In genomic region chr5:139393497-139394122, GRCh38 we compare ENCODE assay signal across 6 cellular contexts. TPM values are rescaled to one million over a fixed set of nuclear protein-coding genes. Genes with fewer than 3 reads are reported as not detected.
A peak's percentile ranks its signal among the peaks of the same experiment; 100 is the strongest.
DNase-seq lines count a peak whose midpoint lies in the region; ATAC-seq, FAIRE-seq and TF ChIP-seq lines count a peak whose summit lies in the region.

No MANE protein-coding gene starts in this region.

- DNase-seq in AG08396 (ENCODE audit: low spot score) (peak; percentile 11), NT2/D1 (ENCODE audit: low read depth, low spot score) (no peak), keratinocyte (ENCODE audit: low read depth, low spot score) (no peak), OCI-M1 (lab: John Stamatoyannopoulos, UW) (no peak), HAP-1 (ENCODE audit: low spot score in 2 of 2) (no peak)

- H3K36me3 ChIP-seq in NT2/D1 (ENCODE audit: insufficient read depth, insufficient read length, low read length): peaks cover 5% of the 10 kb centered on the region
- H3K36me3 ChIP-seq in keratinocyte (ENCODE audit: control insufficient read depth in 2 of 2, extremely low read depth in 1 of 2, insufficient read depth in 2 of 2, low read length in 2 of 2): peaks cover 0 to 4% of the 10 kb centered on the region in 2 experiments
- H3K36me3 ChIP-seq in HAP-1 (replicated peaks): no peaks in the 10 kb centered on the region

- no peak for ATAC-seq in HG02571 (IDR thresholded peaks at IDR 0.05; ENCODE audit: unreplicated experiment)

- H3K9me3 ChIP-seq in NT2/D1 (ENCODE audit: insufficient read depth, low read length) (peaks cover 10% of the 10 kb centered on the region; the same call in 1 of the 2 replicates), keratinocyte (ENCODE audit: control insufficient read depth, low read depth, low read length) (no peaks in the 10 kb centered on the region), HAP-1 (no peaks in the 10 kb centered on the region)

- H3K9ac ChIP-seq in NT2/D1 (ENCODE audit: insufficient read length, low read depth) (peak overlapping the region; percentile 71), keratinocyte (ENCODE audit: control insufficient read depth, extremely low read depth, insufficient read depth, low read length) (peak overlapping the region; percentile 93)

- H3K27me3 ChIP-seq in NT2/D1 (ENCODE audit: insufficient read depth, insufficient read length) (peaks cover 16% of the 10 kb centered on the region), keratinocyte (ENCODE audit: control insufficient read depth, extremely low read depth, insufficient read depth, low read length) (no peaks in the 10 kb centered on the region), HAP-1 (ENCODE audit: low read depth) (no peaks in the 10 kb centered on the region)

- no peaks in the 10 kb centered on the region for H4K20me1 ChIP-seq in keratinocyte (ENCODE audit: control insufficient read depth, extremely low read depth, insufficient read depth, low read length)

- peak overlapping the region; percentile 90 for H3K4me2 ChIP-seq in keratinocyte (ENCODE audit: control insufficient read depth, extremely low read depth, insufficient read depth, low read depth, low read length)

- no peak for FAIRE-seq in keratinocyte (lab: Jason Lieb, UNC)

- in situ Hi-C loops in HAP-1 (cut with MboI; ENCODE audit: low sequenced_read_pairs): no loop called here

- H3K27ac ChIP-seq in keratinocyte (ENCODE audit: control insufficient read depth, insufficient read depth, low read length): peak overlapping the region; percentile 60

- H3K4me1 ChIP-seq in NT2/D1 (ENCODE audit: insufficient read depth, insufficient read length) (peaks cover 11% of the 10 kb centered on the region), keratinocyte (ENCODE audit: control insufficient read depth, extremely low read depth, insufficient read depth, low read length) (peaks cover 19% of the 10 kb centered on the region), HAP-1 (peaks cover 4% of the 10 kb centered on the region)

- peak overlapping the region; percentile 49 for H2AFZ ChIP-seq in keratinocyte (ENCODE audit: control insufficient read depth, low read length)

- no peaks in the 10 kb centered on the region for H3K9me1 ChIP-seq in keratinocyte (ENCODE audit: control insufficient read depth, extremely low read depth, insufficient read depth, low read length)

- TF ChIP-seq CTCF in keratinocyte (optimal IDR thresholded peaks at IDR 0.05 in 1 of 3, IDR thresholded peaks at IDR 0.05 in 1 of 3, conservative IDR thresholded peaks at IDR 0.05 in 1 of 3; ENCODE audit: extremely low read depth in 1 of 3, insufficient read depth in 2 of 3, low read length in 3 of 3): no peak

- H3K79me2 ChIP-seq in keratinocyte (ENCODE audit: control insufficient read depth, insufficient read depth, low read length): peaks cover 15% of the 10 kb centered on the region

- dilution Hi-C loops in keratinocyte (cut with MboI; ENCODE audit: extremely low pct_ligation_motif_present, low sequenced_read_pairs): no loop called here

- H3K4me3 ChIP-seq in NT2/D1 (ENCODE audit: insufficient read length, low read depth) (peak overlapping the region; percentile 33), keratinocyte (ENCODE audit: control insufficient read depth in 2 of 3, extremely low read depth in 1 of 3, insufficient read depth in 2 of 3, low read depth in 1 of 3, low read length in 3 of 3) (peak overlapping the region; percentile 69 to 92 (median 84)), HAP-1 (no peak overlapping the region)

RNA-seq across cellular contexts. Expression of gene PROB1, which starts 1.3 kb away (rescaled TPM):
- 0.22 to 0.32 TPM (median 0.26 TPM) in 3 replicates for polyA plus RNA-seq in keratinocyte
- polyA plus RNA-seq in keratinocyte (2011; ENCODE audit: low read depth): 0.06 TPM
- polyA plus RNA-seq in keratinocyte (2011; cell fraction: cytosol; rRNA removed): 0.10 and 0.18 TPM in 2 replicates
- 0.37 and 0.48 TPM in 2 replicates for polyA plus RNA-seq in keratinocyte (2011; cell fraction: nucleus; rRNA removed)
- 0.16 and 1.2 TPM in 2 replicates for polyA plus RNA-seq in keratinocyte (2012; ENCODE audit: low replicate concordance)
- polyA minus RNA-seq in keratinocyte: 0.10 to 0.33 TPM (median 0.16 TPM) in 3 replicates
- 0.38 TPM for polyA minus RNA-seq in keratinocyte (2011; cell fraction: cytosol; rRNA and poly(A)+ RNA removed)
- 0.42 and 0.47 TPM in 2 replicates for polyA minus RNA-seq in keratinocyte (2011; cell fraction: nucleus; rRNA and poly(A)+ RNA removed)

RNA-seq across cellular contexts. Expression of gene MZB1, which starts 3.9 kb away (rescaled TPM):
- polyA plus RNA-seq in keratinocyte: 0.13 to 0.27 TPM in 2 of 3 replicates, not detected in the other
- not detected for polyA plus RNA-seq in keratinocyte (2011; ENCODE audit: low read depth)
- not detected in 2 replicates for polyA plus RNA-seq in keratinocyte (2011; cell fraction: cytosol; rRNA removed)
- polyA plus RNA-seq in keratinocyte (2011; cell fraction: nucleus; rRNA removed): 0.09 and 0.10 TPM in 2 replicates
- polyA plus RNA-seq in keratinocyte (2012; ENCODE audit: low replicate concordance): 0.13 TPM in 1 of 2 replicates, not detected in the other
- 0.22 to 0.46 TPM in 2 of 3 replicates, not detected in the other for polyA minus RNA-seq in keratinocyte
- polyA minus RNA-seq in keratinocyte (2011; cell fraction: cytosol; rRNA and poly(A)+ RNA removed): not detected
- 0.42 TPM in 1 of 2 replicates, not detected in the other for polyA minus RNA-seq in keratinocyte (2011; cell fraction: nucleus; rRNA and poly(A)+ RNA removed)

RNA-seq across cellular contexts. Expression of gene SPATA24, which starts 10.3 kb away (rescaled TPM):
- polyA plus RNA-seq in keratinocyte: 2.7 to 4.9 TPM (median 4.0 TPM) in 3 replicates
- 0.67 TPM for polyA plus RNA-seq in keratinocyte (2011; ENCODE audit: low read depth)
- 2.4 and 2.6 TPM in 2 replicates for polyA plus RNA-seq in keratinocyte (2011; cell fraction: cytosol; rRNA removed)
- polyA plus RNA-seq in keratinocyte (2011; cell fraction: nucleus; rRNA removed): 2.6 TPM in 2 replicates
- polyA plus RNA-seq in keratinocyte (2012; ENCODE audit: low replicate concordance): 1.9 and 6.4 TPM in 2 replicates
- polyA minus RNA-seq in keratinocyte: 0.99 to 1.9 TPM (median 1.9 TPM) in 3 replicates
- polyA minus RNA-seq in keratinocyte (2011; cell fraction: cytosol; rRNA and poly(A)+ RNA removed): not detected
- polyA minus RNA-seq in keratinocyte (2011; cell fraction: nucleus; rRNA and poly(A)+ RNA removed): 1.2 and 2.1 TPM in 2 replicates

RNA-seq across cellular contexts. Expression of gene SLC23A1, which starts 10.5 kb away (rescaled TPM):
- polyA plus RNA-seq in keratinocyte: 0.03 TPM in 1 of 3 replicates, not detected in the others
- polyA plus RNA-seq in keratinocyte (2011; ENCODE audit: low read depth): not detected
- not detected in 2 replicates for polyA plus RNA-seq in keratinocyte (2011; cell fraction: cytosol; rRNA removed)
- polyA plus RNA-seq in keratinocyte (2011; cell fraction: nucleus; rRNA removed): not detected in 2 replicates
- 0.06 TPM in 1 of 2 replicates, not detected in the other for polyA plus RNA-seq in keratinocyte (2012; ENCODE audit: low replicate concordance)
- polyA minus RNA-seq in keratinocyte: not detected in 3 replicates
- polyA minus RNA-seq in keratinocyte (2011; cell fraction: cytosol; rRNA and poly(A)+ RNA removed): not detected
- polyA minus RNA-seq in keratinocyte (2011; cell fraction: nucleus; rRNA and poly(A)+ RNA removed): not detected in 2 replicates

RNA-seq across cellular contexts. Expression of gene DNAJC18, which starts 45.7 kb away (rescaled TPM):
- polyA plus RNA-seq in keratinocyte: 3.0 to 6.6 TPM (median 3.6 TPM) in 3 replicates
- polyA plus RNA-seq in keratinocyte (2011; ENCODE audit: low read depth): 1.7 TPM
- 2.0 and 3.6 TPM in 2 replicates for polyA plus RNA-seq in keratinocyte (2011; cell fraction: cytosol; rRNA removed)
- 4.3 TPM in 2 replicates for polyA plus RNA-seq in keratinocyte (2011; cell fraction: nucleus; rRNA removed)
- 0.79 and 4.7 TPM in 2 replicates for polyA plus RNA-seq in keratinocyte (2012; ENCODE audit: low replicate concordance)
- polyA minus RNA-seq in keratinocyte: 1.1 to 2.7 TPM (median 2.7 TPM) in 3 replicates
- 4.6 TPM for polyA minus RNA-seq in keratinocyte (2011; cell fraction: cytosol; rRNA and poly(A)+ RNA removed)
- 1.1 and 3.7 TPM in 2 replicates for polyA minus RNA-seq in keratinocyte (2011; cell fraction: nucleus; rRNA and poly(A)+ RNA removed)
